10 cellular contexts compared by ENCODE assay signal in the genomic region with DNA sequence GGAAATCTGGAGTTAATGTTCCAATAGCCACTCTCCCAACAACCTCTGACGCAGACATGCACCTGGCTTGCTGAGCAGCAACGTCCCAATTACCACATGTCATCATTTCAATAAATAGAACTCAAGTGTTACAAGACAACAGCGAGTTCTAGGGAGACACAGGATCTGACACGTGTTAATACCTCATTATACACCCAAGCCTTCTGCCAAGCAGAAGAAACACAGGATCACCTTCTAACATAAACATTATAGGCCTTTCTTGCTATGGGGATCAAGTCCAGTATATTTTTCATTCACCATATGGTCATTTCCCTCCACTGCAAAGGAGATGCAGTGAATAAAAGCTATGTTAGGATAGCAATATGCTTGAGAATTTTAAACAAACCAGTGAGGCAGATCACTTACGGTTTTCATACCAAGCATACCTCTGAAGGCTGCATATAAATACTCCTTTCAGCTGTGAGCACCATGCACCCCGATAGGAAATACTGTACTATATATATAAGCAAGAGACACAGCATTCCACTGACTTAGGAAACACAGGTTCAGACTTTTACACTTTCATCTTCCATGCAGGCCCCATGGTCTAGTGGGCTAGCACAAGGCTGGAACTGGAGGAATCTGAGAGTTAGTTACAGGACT.
DNase-seq lines count a peak whose midpoint lies in the region; ATAC-seq and TF ChIP-seq lines count a peak whose summit lies in the region.
"Had no signal": no experiment of that assay in that cellular context is flagged by ENCODE, and none has a peak within 500 bp of the region (broad histone marks: within the 10 kb centered on the region; RNA-seq: fewer than 3 reads in every experiment).

No MANE protein-coding gene starts in this region.

- no peak for TF ChIP-seq CTCF in Panc1 (IDR thresholded peaks at IDR 0.05)
- no peak for TF ChIP-seq CTCF in cardiac muscle cell (IDR thresholded peaks at IDR 0.05; ENCODE audit: low read depth, low read length)
- TF ChIP-seq CTCF in suprapubic skin (IDR thresholded peaks at IDR 0.05): no peak

- H3K27me3 ChIP-seq in Panc1 (ENCODE audit: control insufficient read depth, insufficient read depth, low read length) (no peaks in the 10 kb centered on the region), cardiac muscle cell (no peaks in the 10 kb centered on the region), suprapubic skin (no peaks in the 10 kb centered on the region)
- H3K27me3 ChIP-seq: SJCRH30 had no signal

- TF ChIP-seq EP300 in suprapubic skin (IDR thresholded peaks at IDR 0.05): no peak

- peak; percentile 7 to 95 (median 76) for DNase-seq in NCI-H1417 (lab: John Stamatoyannopoulos, UW)
- no peak for DNase-seq in Panc1 (ENCODE audit: low read depth, low spot score)
- peak in 1 of 2 donors; percentile 41 for DNase-seq in cardiac muscle cell (ENCODE audit: low read depth in 1 of 2, low spot score in 1 of 2)
- DNase-seq in suprapubic skin (ENCODE audit: low spot score in 2 of 2): no peak
- DNase-seq: Calu3; stimulated activated CD4-positive, alpha-beta T cell treated with anti-CD3 and anti-CD28 coated beads, Interleukin-2, amount 100 ng/mL, for 24 hours had no signal

- 51% methylated on average over 6 of the region's 6 CpGs for WGBS in suprapubic skin

- CTCF ChIA-PET in Panc1 (lab: Charles Lee): interaction anchor here (0.6 kb wide), 1 partner anchor 185 kb away, joined by 6 read pairs; no protein-coding TSS in a partner anchor

- ATAC-seq in Panc1 (no peak), GM21528 (IDR thresholded peaks at IDR 0.05; ENCODE audit: low FRiP score, unreplicated experiment) (no peak), GM19455 (IDR thresholded peaks at IDR 0.05; ENCODE audit: unreplicated experiment) (no peak), GM21825 (IDR thresholded peaks at IDR 0.05; ENCODE audit: unreplicated experiment) (no peak)

- no TSS peak for BruUV-seq in Panc1 (replicated peaks; lab: Mats Ljungman, UMichigan)

- no peak for TF ChIP-seq POLR2A in suprapubic skin (IDR thresholded peaks at IDR 0.05)

- H3K27ac ChIP-seq in Panc1 (ENCODE audit: low read length) (peak overlapping the region; percentile 13; the same call in 1 of the 2 replicates), cardiac muscle cell (peak overlapping the region; percentile 79), suprapubic skin (peak overlapping the region; percentile 45)
- H3K27ac ChIP-seq: SJCRH30 had no signal

- H3K36me3 ChIP-seq in Panc1 (ENCODE audit: control insufficient read depth, insufficient read depth, low read length): no peaks in the 10 kb centered on the region
- no peaks in the 10 kb centered on the region for H3K36me3 ChIP-seq in cardiac muscle cell
- H3K36me3 ChIP-seq in suprapubic skin: no peaks in the 10 kb centered on the region
- H3K36me3 ChIP-seq: SJCRH30 had no signal

- H3K4me3 ChIP-seq in Panc1 (ENCODE audit: low read depth in 2 of 2, low read length in 2 of 2) (no peak overlapping the region), cardiac muscle cell (no peak overlapping the region), suprapubic skin (no peak overlapping the region)
- H3K4me3 ChIP-seq: SJCRH30 had no signal

- POLR2A ChIA-PET in Panc1 (lab: Charles Lee): no interaction called here

- in situ Hi-C loops in Panc1 (cut with HindIII; ENCODE audit: low pct_unique_long_range_greater_than_20kb, low sequenced_read_pairs): no loop called here

- H3K9me3 ChIP-seq in Panc1 (ENCODE audit: control insufficient read depth, insufficient read depth, low read depth, low read length) (no peaks in the 10 kb centered on the region), cardiac muscle cell (ENCODE audit: low read depth) (no peaks in the 10 kb centered on the region), suprapubic skin (no peaks in the 10 kb centered on the region)
- H3K9me3 ChIP-seq: SJCRH30 had no signal

- H3K4me1 ChIP-seq in Panc1 (ENCODE audit: control insufficient read depth, insufficient read depth, low read length) (0 out of 2 replicates have a peak, but pooled peaks cover 9% of the 10 kb centered on the region), cardiac muscle cell (ENCODE audit: low read depth) (peaks cover 42% of the 10 kb centered on the region), suprapubic skin (peaks cover 37% of the 10 kb centered on the region)
- H3K4me1 ChIP-seq: SJCRH30 had no signal

- intact Hi-C loops in Panc1 (cut with micrococcal nuclease; ENCODE audit: unreplicated experiment): no loop called here

Comparison
In these comparisons a context has a peak if more than half of its experiments do, and no peak if none do; other contexts are left out.
1. DNase-seq: peak in NCI-H1417 (3 of 3); none in Panc1 (single experiment) and suprapubic skin (0 of 2).
2. H3K27ac ChIP-seq: peak in every context shown above with its lines; median percentile 79 in cardiac muscle cell; 45 in suprapubic skin; 13 in Panc1.